ENCODE assay signal across 8 cellular contexts in the genomic region with DNA sequence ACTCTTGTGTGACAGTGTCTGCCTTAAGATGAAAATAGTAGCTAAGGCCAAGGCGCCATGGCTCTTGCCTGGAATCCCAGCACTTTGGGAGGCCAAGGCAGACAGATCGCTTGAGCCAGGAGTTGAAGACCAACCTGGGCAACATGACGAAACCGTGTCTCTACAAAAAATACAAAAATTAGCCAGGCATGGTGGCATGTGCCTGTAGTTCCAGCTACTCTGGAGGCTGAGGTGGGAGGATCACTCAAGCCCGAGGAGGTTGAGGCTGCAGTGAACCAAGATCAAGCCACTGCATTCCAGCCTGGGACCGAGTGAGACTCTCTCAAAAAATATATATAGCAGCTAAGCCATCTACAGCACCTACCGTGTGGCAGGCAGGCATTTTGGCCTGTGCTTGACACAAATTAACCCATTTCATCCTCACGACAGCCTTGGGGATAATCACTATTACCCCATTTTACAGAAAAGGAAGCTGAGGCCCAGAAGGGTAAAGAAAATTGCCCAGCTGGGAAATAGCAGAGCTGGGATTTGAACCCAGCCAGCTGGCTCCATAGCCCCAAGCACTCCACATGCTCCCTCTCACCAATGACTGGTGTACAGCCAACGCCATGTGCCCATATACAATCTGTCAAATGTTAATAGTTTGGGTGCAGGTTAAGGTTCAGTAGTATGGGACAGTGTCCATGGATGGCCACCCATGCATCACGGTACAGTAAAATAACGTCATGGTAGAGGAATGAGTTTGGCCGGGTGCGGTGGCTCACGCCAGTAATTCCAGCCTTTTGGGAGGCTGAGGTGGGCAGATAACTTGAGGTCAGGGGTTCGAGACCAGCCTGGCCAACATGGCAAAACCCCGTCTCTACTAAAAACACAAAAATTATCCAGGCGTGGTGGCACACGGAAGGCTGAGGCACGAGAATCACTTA. TPM values are rescaled to one million over a fixed set of nuclear protein-coding genes. Genes with fewer than 3 reads are reported as not detected.
DNase-seq lines count a peak whose midpoint lies in the region; ATAC-seq and TF ChIP-seq lines count a peak whose summit lies in the region.

No MANE protein-coding gene starts in this region.

- H3K27me3 ChIP-seq in GM23248 (replicated peaks; ENCODE audit: insufficient read depth), result no peaks in the 10 kb centered on the region
- no peaks in the 10 kb centered on the region for H3K27me3 ChIP-seq in SU-DHL-6 (ENCODE audit: low read length)
- no peaks in the 10 kb centered on the region for H3K27me3 ChIP-seq in skeletal muscle satellite cell (ENCODE audit: control insufficient read depth, insufficient read depth, low read length)

- peaks cover 90% of the 10 kb centered on the region for H3K79me2 ChIP-seq in GM23248 (ENCODE audit: insufficient read depth)
- H3K79me2 ChIP-seq in SU-DHL-6 (ENCODE audit: insufficient read depth, low read length), result peaks cover 61% of the 10 kb centered on the region

- 54 to 57% methylated on average over 19 of the region's 19 CpGs for WGBS in GM23248 (ENCODE audit: low coverage in 1 of 2, low lambda C conversion rate in 2 of 2, missing lambda C conversion rate in 2 of 2), 2 experiments

- ATAC-seq in GM21447 (IDR thresholded peaks at IDR 0.05; ENCODE audit: unreplicated experiment), result no peak

- H3F3A ChIP-seq in GM23248 (ENCODE audit: insufficient read depth) (peaks cover 46% of the 10 kb centered on the region), SU-DHL-6 (ENCODE audit: insufficient read depth) (peaks cover 24% of the 10 kb centered on the region)

- H3K9me3 ChIP-seq in GM23248 (ENCODE audit: low read depth), result no peaks in the 10 kb centered on the region
- no peaks in the 10 kb centered on the region for H3K9me3 ChIP-seq in SU-DHL-6 (ENCODE audit: insufficient read depth, low read length)
- no peaks in the 10 kb centered on the region for H3K9me3 ChIP-seq in skeletal muscle satellite cell (replicated peaks; ENCODE audit: low read length)

- H4K20me1 ChIP-seq in GM23248 (ENCODE audit: insufficient read depth) (no peaks in the 10 kb centered on the region), SU-DHL-6 (ENCODE audit: low read depth, low read length) (no peaks in the 10 kb centered on the region; the same call in 1 of the 2 replicates)

- H3K4me1 ChIP-seq in GM23248 (ENCODE audit: insufficient read depth) (peaks cover 31% of the 10 kb centered on the region), skeletal muscle satellite cell (ENCODE audit: control insufficient read depth, insufficient read depth, low read length) (peaks cover 28% of the 10 kb centered on the region)

- DNase-seq in GM23248, result peak; percentile 53
- peak; percentile 56 for DNase-seq in fibroblast of the aortic adventitia (ENCODE audit: low read depth)
- DNase-seq in substantia nigra (lab: John Stamatoyannopoulos, UW), result no peak
- no peak for DNase-seq in occipital lobe (lab: John Stamatoyannopoulos, UW)
- DNase-seq in NCI-H187 (lab: John Stamatoyannopoulos, UW), result no peak

- H2AFZ ChIP-seq in GM23248 (no peak overlapping the region), SU-DHL-6 (ENCODE audit: low read depth, low read length, severe bottlenecking) (no peak overlapping the region)

- H3K9me2 ChIP-seq in GM23248 (ENCODE audit: insufficient read depth) (no peaks in the 10 kb centered on the region), SU-DHL-6 (replicated peaks; ENCODE audit: insufficient read depth, low read length) (no peaks in the 10 kb centered on the region)

- peak overlapping the region; percentile 94 for H3K4me3 ChIP-seq in GM23248
- H3K4me3 ChIP-seq in SU-DHL-6 (ENCODE audit: insufficient read depth, low read length, poor library complexity, severe bottlenecking), result peak overlapping the region; percentile 97
- peak overlapping the region; percentile 96 for H3K4me3 ChIP-seq in fibroblast of the aortic adventitia (ENCODE audit: low read depth, low read length)
- H3K4me3 ChIP-seq in skeletal muscle satellite cell (ENCODE audit: low read length), result peak overlapping the region; percentile 84

- H3K27ac ChIP-seq in GM23248 (peak overlapping the region; percentile 95), SU-DHL-6 (ENCODE audit: low read depth, low read length) (peak overlapping the region; percentile 94), substantia nigra (ENCODE audit: low read depth, low read length, poor library complexity, severe bottlenecking) (no peak overlapping the region)

- no peak for TF ChIP-seq CTCF in SU-DHL-6 (IDR thresholded peaks at IDR 0.05; ENCODE audit: insufficient read depth, low read length, poor library complexity, severe bottlenecking)
- no peak for TF ChIP-seq CTCF in fibroblast of the aortic adventitia (IDR thresholded peaks at IDR 0.05; ENCODE audit: insufficient read depth, low read length)

- H3K36me3 ChIP-seq in GM23248 (ENCODE audit: low read depth) (peaks cover 23% of the 10 kb centered on the region; the same call in 1 of the 2 replicates), SU-DHL-6 (ENCODE audit: low read length) (peaks cover 10% of the 10 kb centered on the region; the same call in 1 of the 2 replicates), skeletal muscle satellite cell (ENCODE audit: insufficient read depth, low read length) (peaks cover 27% of the 10 kb centered on the region)

- in situ Hi-C loops in GM23248 (cut with MboI), result no loop called here

- H3K9ac ChIP-seq in GM23248 (peak overlapping the region; percentile 99), SU-DHL-6 (ENCODE audit: low read length) (peak overlapping the region; percentile 95), skeletal muscle satellite cell (ENCODE audit: low read depth, low read length) (peak overlapping the region; percentile 92)

- peak overlapping the region; percentile 90 for H3K4me2 ChIP-seq in GM23248 (ENCODE audit: unreplicated experiment)
- H3K4me2 ChIP-seq in SU-DHL-6 (ENCODE audit: low read depth, low read length, poor library complexity, severe bottlenecking), result peak overlapping the region; percentile 66
- H3K4me2 ChIP-seq in skeletal muscle satellite cell (ENCODE audit: low read length), result peak overlapping the region; percentile 93

RNA-seq across cellular contexts. Expression of a gene that starts 3.1 kb away (rescaled TPM):
- total RNA-seq in GM23248 (2014; rRNA removed; shearing (Covaris generic)), result 426 and 456 TPM in 2 replicates
- 367 and 393 TPM in 2 replicates for polyA plus RNA-seq in GM23248 (2016; fragmentation: Nextera tagmentation; extraction: Ambion mirVana)
- 84.1 and 158 TPM in 2 replicates for total RNA-seq in fibroblast of the aortic adventitia (ENCODE audit: low replicate concordance)
- 102 and 130 TPM in 2 replicates for total RNA-seq in skeletal muscle satellite cell (2012; rRNA removed)
- total RNA-seq in occipital lobe, result 3.3 TPM

RNA-seq across cellular contexts. Expression of a gene that starts 39.1 kb away (rescaled TPM):
- total RNA-seq in GM23248 (2014; rRNA removed; shearing (Covaris generic)), result 75.7 and 114 TPM in 2 replicates
- polyA plus RNA-seq in GM23248 (2016; fragmentation: Nextera tagmentation; extraction: Ambion mirVana), result 44.4 and 45.9 TPM in 2 replicates
- total RNA-seq in fibroblast of the aortic adventitia (ENCODE audit: low replicate concordance) (45.3 and 45.9 TPM in 2 replicates), occipital lobe (85.2 TPM)
- total RNA-seq in skeletal muscle satellite cell (2012; rRNA removed), result 50.4 and 57.7 TPM in 2 replicates

RNA-seq across cellular contexts. Expression of a gene that starts 39.5 kb away (rescaled TPM):
- 32.1 and 41.5 TPM in 2 replicates for total RNA-seq in GM23248 (2014; rRNA removed; shearing (Covaris generic))
- polyA plus RNA-seq in GM23248 (2016; fragmentation: Nextera tagmentation; extraction: Ambion mirVana), result 12.4 and 15.0 TPM in 2 replicates
- total RNA-seq in fibroblast of the aortic adventitia (ENCODE audit: low replicate concordance) (11.8 and 13.2 TPM in 2 replicates), occipital lobe (11.7 TPM)
- 19.9 and 20.3 TPM in 2 replicates for total RNA-seq in skeletal muscle satellite cell (2012; rRNA removed)

Comparison
In these comparisons a context has a peak if more than half of its experiments do, and no peak if none do; other contexts are left out.
1. DNase-seq: peak in GM23248 (single experiment) and fibroblast of the aortic adventitia (single experiment); none in substantia nigra (0 of 49), occipital lobe (single experiment) and NCI-H187 (0 of 2).
2. RNA of a gene that starts 3.1 kb away (total RNA-seq): 426 to 456 TPM in GM23248 and 84.1 to 158 TPM in fibroblast of the aortic adventitia; 3.3 TPM in occipital lobe (single experiment); every median in the first group is over 10 times any median in the second.
3. Peak in every context shown above with its lines, with median percentiles within 50 percentile points of each other: H3K4me2 ChIP-seq, H3K4me3 ChIP-seq and H3K9ac ChIP-seq.